ENCODE assay signal across 23 cellular contexts in genomic region chr13:23651887-23652286, GRCh38.
A peak's percentile ranks its signal among the peaks of the same experiment; 100 is the strongest.
DNase-seq lines count a peak whose midpoint lies in the region; ATAC-seq and TF ChIP-seq lines count a peak whose summit lies in the region.
"Had no signal": no experiment of that assay in that cellular context is flagged by ENCODE, and none has a peak within 500 bp of the region (broad histone marks: within the 10 kb centered on the region; RNA-seq: fewer than 3 reads in every experiment).

No MANE protein-coding gene starts in this region.

- H3K27ac ChIP-seq in smooth muscle cell (ENCODE audit: low read depth): peak overlapping the region; percentile 50
- H3K27ac ChIP-seq: BLaER1, SK-N-MC had no signal

- H3K36me3 ChIP-seq in smooth muscle cell (ENCODE audit: low read depth): no peaks in the 10 kb centered on the region
- H3K36me3 ChIP-seq: BLaER1 had no signal

- WGBS in smooth muscle cell (ENCODE audit: low lambda C conversion rate): 100% methylated on average over 2 of the region's 2 CpGs

- no peaks in the 10 kb centered on the region for H3K27me3 ChIP-seq in smooth muscle cell (ENCODE audit: low read depth)
- H3K27me3 ChIP-seq: BLaER1 had no signal

- H3K9ac ChIP-seq in smooth muscle cell (ENCODE audit: low read depth): no peak overlapping the region
- H3K9ac ChIP-seq: BLaER1 had no signal

- peaks cover 22% of the 10 kb centered on the region for H3K27me3 Mint-ChIP-seq in activated naive CD8-positive, alpha-beta T cell treated with anti-CD3 and anti-CD28 coated beads, Interleukin-2, amount 50 U/mL, for 24 hours
- peaks cover 25% of the 10 kb centered on the region for H3K27me3 Mint-ChIP-seq in activated naive CD8-positive, alpha-beta T cell treated with anti-CD3 and anti-CD28 coated beads for 36 hours
- H3K27me3 Mint-ChIP-seq in T-helper 17 cell: peaks cover 38% of the 10 kb centered on the region
- peaks cover 32 to 50% of the 10 kb centered on the region in 2 donors for H3K27me3 Mint-ChIP-seq in effector memory CD8-positive, alpha-beta T cell
- no peaks in the 10 kb centered on the region for H3K27me3 Mint-ChIP-seq in chondrocyte (ENCODE audit: low read depth)

- peaks cover 7% of the 10 kb centered on the region for H3F3A ChIP-seq in smooth muscle cell (ENCODE audit: low read depth)

- H3K4me1 Mint-ChIP-seq in activated naive CD8-positive, alpha-beta T cell treated with anti-CD3 and anti-CD28 coated beads, Interleukin-2, amount 50 U/mL, for 24 hours: peaks cover 9% of the 10 kb centered on the region
- H3K4me1 Mint-ChIP-seq in activated naive CD8-positive, alpha-beta T cell treated with anti-CD3 and anti-CD28 coated beads for 36 hours: no peaks in the 10 kb centered on the region
- H3K4me1 Mint-ChIP-seq in T-helper 17 cell (peaks cover 5% of the 10 kb centered on the region), chondrocyte (ENCODE audit: low read depth) (peaks cover 28% of the 10 kb centered on the region)
- peaks cover 0 to 20% of the 10 kb centered on the region in 2 donors for H3K4me1 Mint-ChIP-seq in effector memory CD8-positive, alpha-beta T cell (ENCODE audit: low read depth in 2 of 2)

- H2AFZ ChIP-seq in smooth muscle cell (ENCODE audit: low read depth): no peak overlapping the region

- ATAC-seq in activated naive CD8-positive, alpha-beta T cell treated with anti-CD3 and anti-CD28 coated beads, Interleukin-2, amount 50 U/mL, for 24 hours: peak; percentile 85
- peak; percentile 41 for ATAC-seq in T-helper 17 cell
- ATAC-seq in effector memory CD8-positive, alpha-beta T cell (replicated peaks): peak; percentile 88
- ATAC-seq in GM18858 (IDR thresholded peaks at IDR 0.05; ENCODE audit: unreplicated experiment): no peak
- ATAC-seq: HCT116, HepG2, K562 had no signal

- no peak overlapping the region for H3K4me3 ChIP-seq in smooth muscle cell
- H3K4me3 ChIP-seq: BLaER1, K562, SK-N-MC had no signal

- no peak overlapping the region for H3K27ac Mint-ChIP-seq in activated naive CD8-positive, alpha-beta T cell treated with anti-CD3 and anti-CD28 coated beads, Interleukin-2, amount 50 U/mL, for 24 hours
- no peak overlapping the region for H3K27ac Mint-ChIP-seq in activated naive CD8-positive, alpha-beta T cell treated with anti-CD3 and anti-CD28 coated beads for 36 hours
- H3K27ac Mint-ChIP-seq in T-helper 17 cell: no peak overlapping the region
- H3K27ac Mint-ChIP-seq in effector memory CD8-positive, alpha-beta T cell: no peak overlapping the region
- H3K27ac Mint-ChIP-seq in chondrocyte (ENCODE audit: unreplicated experiment): no peak overlapping the region
- H3K27ac Mint-ChIP-seq: CD4-positive, CD25-positive, alpha-beta regulatory T cell had no signal

- TF ChIP-seq CTCF in smooth muscle cell (IDR thresholded peaks at IDR 0.05; ENCODE audit: borderline replicate concordance, insufficient read depth, poor library complexity, severe bottlenecking): no peak
- TF ChIP-seq CTCF in chondrocyte (IDR thresholded peaks at IDR 0.05): no peak

- peaks cover 22% of the 10 kb centered on the region for H3K4me1 ChIP-seq in smooth muscle cell (ENCODE audit: low read depth)
- H3K4me1 ChIP-seq: BLaER1 had no signal

- H3K9me3 ChIP-seq in T-helper 17 cell (ENCODE audit: control insufficient read depth, low read length, poor library complexity, severe bottlenecking) (no peaks in the 10 kb centered on the region), smooth muscle cell (replicated peaks; ENCODE audit: low read depth) (no peaks in the 10 kb centered on the region)
- H3K9me3 ChIP-seq: BLaER1, Caco-2 had no signal

- no peak for DNase-seq in activated naive CD8-positive, alpha-beta T cell treated with anti-CD3 and anti-CD28 coated beads, Interleukin-2, amount 50 U/mL, for 24 hours
- no peak for DNase-seq in activated naive CD8-positive, alpha-beta T cell treated with anti-CD3 and anti-CD28 coated beads for 36 hours
- DNase-seq in T-helper 17 cell (no peak), smooth muscle cell (lab: John Stamatoyannopoulos, UW; ENCODE audit: unreplicated experiment) (no peak), amniotic stem cell (lab: John Stamatoyannopoulos, UW) (no peak), chondrocyte (ENCODE audit: low spot score) (no peak)
- DNase-seq in effector memory CD8-positive, alpha-beta T cell: peak in 2 of 3 experiments; percentile 6 to 9
- DNase-seq: Caco-2; CD4-positive, CD25-positive, alpha-beta regulatory T cell; EL; GDM1; NCI-H1694; NCI-H2029 treated with DMSO at 0.1 percent for 48 hours; NCI-H2227 treated with DMSO at 0.1 percent for 48 hours; OCI-M1; SIG-M5; SW 1271 had no signal

- no peaks in the 10 kb centered on the region for H3K36me3 Mint-ChIP-seq in activated naive CD8-positive, alpha-beta T cell treated with anti-CD3 and anti-CD28 coated beads, Interleukin-2, amount 50 U/mL, for 24 hours (ENCODE audit: low read depth)
- H3K36me3 Mint-ChIP-seq in activated naive CD8-positive, alpha-beta T cell treated with anti-CD3 and anti-CD28 coated beads for 36 hours: no peaks in the 10 kb centered on the region
- H3K36me3 Mint-ChIP-seq in T-helper 17 cell (ENCODE audit: low read depth) (no peaks in the 10 kb centered on the region), chondrocyte (ENCODE audit: low read depth) (no peaks in the 10 kb centered on the region)
- no peaks in the 10 kb centered on the region for H3K36me3 Mint-ChIP-seq in effector memory CD8-positive, alpha-beta T cell (ENCODE audit: insufficient read depth)
- H3K36me3 Mint-ChIP-seq: CD4-positive, CD25-positive, alpha-beta regulatory T cell had no signal

- H3K4me3 Mint-ChIP-seq in activated naive CD8-positive, alpha-beta T cell treated with anti-CD3 and anti-CD28 coated beads, Interleukin-2, amount 50 U/mL, for 24 hours: no peak overlapping the region
- H3K4me3 Mint-ChIP-seq in activated naive CD8-positive, alpha-beta T cell treated with anti-CD3 and anti-CD28 coated beads for 36 hours: no peak overlapping the region
- H3K4me3 Mint-ChIP-seq in T-helper 17 cell (no peak overlapping the region), chondrocyte (ENCODE audit: unreplicated experiment) (no peak overlapping the region)
- H3K4me3 Mint-ChIP-seq in effector memory CD8-positive, alpha-beta T cell: peak overlapping the region in 1 of 2 donors; percentile 51
- H3K4me3 Mint-ChIP-seq: CD4-positive, CD25-positive, alpha-beta regulatory T cell had no signal

- no peaks in the 10 kb centered on the region for H4K20me1 ChIP-seq in smooth muscle cell (ENCODE audit: low read depth)
- H4K20me1 ChIP-seq: BLaER1 had no signal

- peaks cover 21% of the 10 kb centered on the region for H3K79me2 ChIP-seq in smooth muscle cell (ENCODE audit: low read depth)

- no peaks in the 10 kb centered on the region for H3K9me3 Mint-ChIP-seq in activated naive CD8-positive, alpha-beta T cell treated with anti-CD3 and anti-CD28 coated beads, Interleukin-2, amount 50 U/mL, for 24 hours
- H3K9me3 Mint-ChIP-seq in activated naive CD8-positive, alpha-beta T cell treated with anti-CD3 and anti-CD28 coated beads for 36 hours: no peaks in the 10 kb centered on the region
- H3K9me3 Mint-ChIP-seq in effector memory CD8-positive, alpha-beta T cell: no peaks in the 10 kb centered on the region
- H3K9me3 Mint-ChIP-seq in chondrocyte (ENCODE audit: low read depth): no peaks in the 10 kb centered on the region
- H3K9me3 Mint-ChIP-seq: CD4-positive, CD25-positive, alpha-beta regulatory T cell had no signal

- H3K4me2 ChIP-seq in smooth muscle cell: no peak overlapping the region
- H3K4me2 ChIP-seq: BLaER1 had no signal

Comparison
In these comparisons a context has a peak if more than half of its experiments do, and no peak if none do; other contexts are left out.
1. DNase-seq: peak in effector memory CD8-positive, alpha-beta T cell (2 of 3); none in activated naive CD8-positive, alpha-beta T cell treated with anti-CD3 and anti-CD28 coated beads, Interleukin-2, amount 50 U/mL, for 24 hours (single experiment), activated naive CD8-positive, alpha-beta T cell treated with anti-CD3 and anti-CD28 coated beads for 36 hours (single experiment), T-helper 17 cell (0 of 3), smooth muscle cell (single experiment), amniotic stem cell (single experiment) and chondrocyte (single experiment).